In the genomic region with DNA sequence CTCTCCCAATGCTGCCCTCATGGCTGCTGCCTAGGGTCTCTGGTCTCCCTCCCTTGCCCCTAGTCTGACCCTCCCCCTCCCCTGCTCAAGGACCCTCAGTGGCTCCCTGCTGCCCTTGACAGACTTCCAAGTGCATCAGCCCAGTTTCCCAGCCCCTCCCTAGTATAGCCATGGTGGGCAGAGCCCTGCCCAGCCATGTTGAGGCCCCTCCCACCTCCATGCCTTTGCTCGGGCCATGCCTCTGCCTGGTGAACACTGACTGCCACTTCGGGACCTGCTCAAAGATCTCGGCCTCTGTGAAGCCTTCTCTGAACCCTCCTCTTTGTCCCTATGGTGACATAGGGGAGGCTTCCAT, we compare ENCODE assay signal across 27 cellular contexts.
DNase-seq lines count a peak whose midpoint lies in the region; ATAC-seq and FAIRE-seq lines count a peak whose summit lies in the region.
"Had no signal": no experiment of that assay in that cellular context is flagged by ENCODE, and none has a peak within 500 bp of the region (broad histone marks: within the 10 kb centered on the region; RNA-seq: fewer than 3 reads in every experiment).

No MANE protein-coding gene starts in this region.

- H3K9me3 ChIP-seq in neuronal stem cell (replicated peaks in 1 of 2; ENCODE audit: control insufficient read depth in 2 of 2, insufficient read depth in 1 of 2, low read depth in 1 of 2, low read length in 2 of 2), result no peaks in the 10 kb centered on the region
- H3K9me3 ChIP-seq: Caco-2 had no signal

- FAIRE-seq in urothelium cell line (lab: Jason Lieb, UNC), result no peak
- FAIRE-seq: A204.1, GM12878, GM18507 had no signal

- no peaks in the 10 kb centered on the region for H3K27me3 ChIP-seq in neuronal stem cell (ENCODE audit: control insufficient read depth in 3 of 3, insufficient read depth in 3 of 3, low read depth in 1 of 3, low read length in 3 of 3)

- no peak overlapping the region for H3K4me3 ChIP-seq in neuronal stem cell (ENCODE audit: low read length in 2 of 2)
- H3K4me3 ChIP-seq: GM12878, GM23248 had no signal

- H3K36me3 ChIP-seq in neuronal stem cell (replicated peaks in 1 of 2; ENCODE audit: control insufficient read depth in 2 of 2, insufficient read depth in 2 of 2, low read length in 2 of 2), result peaks cover 0 to 8% of the 10 kb centered on the region in 2 donors

- peaks cover 1% of the 10 kb centered on the region for H3K79me1 ChIP-seq in neuronal stem cell (ENCODE audit: low read depth, low read length)

- H2BK5ac ChIP-seq in neuronal stem cell (ENCODE audit: low read length), result no peak overlapping the region

- WGBS in neuronal stem cell (ENCODE audit: extremely low coverage in 2 of 2, insufficient read length in 2 of 2, insufficient replicate concordance in 1 of 2), 2 donors, result no CpG with 5 or more reads among the region's 3 CpGs

- no peak overlapping the region for H2AFZ ChIP-seq in neuronal stem cell (ENCODE audit: low read length)
- H2AFZ ChIP-seq: GM23248 had no signal

- no peaks in the 10 kb centered on the region for H3K36me3 Mint-ChIP-seq in activated naive CD4-positive, alpha-beta T cell treated with anti-CD3 and anti-CD28 coated beads for 36 hours (ENCODE audit: low read depth)

- no peak overlapping the region for H3K18ac ChIP-seq in neuronal stem cell (ENCODE audit: low read length)

- CTCF ChIA-PET in activated naive CD4-positive, alpha-beta T cell treated with anti-CD3 and anti-CD28 coated beads for 36 hours (lab: Charles Lee), result interaction anchor here (1.1 kb wide), 1 partner anchor 47 kb away, joined by 3 read pairs; no protein-coding TSS in a partner anchor

- no peak overlapping the region for H3K4ac ChIP-seq in neuronal stem cell (ENCODE audit: low read length)

- peak; percentile 0 for DNase-seq in activated naive CD4-positive, alpha-beta T cell treated with anti-CD3 and anti-CD28 coated beads for 36 hours
- DNase-seq in activated naive CD4-positive, alpha-beta T cell (lab: John Stamatoyannopoulos, UW), result no peak
- DNase-seq in HuH-7.5 (ENCODE audit: low spot score), result peak; percentile 3
- no peak for DNase-seq in neuronal stem cell (ENCODE audit: low spot score)
- DNase-seq in urothelium cell line (ENCODE audit: low spot score), result peak; percentile 4
- DNase-seq in stimulated activated CD4-positive, alpha-beta T cell treated with anti-CD3 and anti-CD28 coated beads, Interleukin-2, amount 100 ng/mL, for 24 hours, result no peak
- DNase-seq in NCI-H524 treated with DMSO at 0.1 percent for 48 hours (lab: John Stamatoyannopoulos, UW), result no peak
- DNase-seq: DMS153, GF-D8, GM23248, MV-4-11, NCI-H1417, NCI-H187, NCI-H2107, NCI-H510A, NCI-H774, OCI-M1, SHP77 had no signal

- H3K9ac ChIP-seq in neuronal stem cell (ENCODE audit: low read depth, low read length, poor library complexity), result no peak overlapping the region
- H3K9ac ChIP-seq: GM23248, KMS-11 had no signal

- H3K27ac Mint-ChIP-seq in activated naive CD4-positive, alpha-beta T cell treated with anti-CD3 and anti-CD28 coated beads for 36 hours, result no peak overlapping the region
- H3K27ac Mint-ChIP-seq: CD4-positive, alpha-beta T cell had no signal

- peak overlapping the region; percentile 6 for H3K14ac ChIP-seq in neuronal stem cell (ENCODE audit: low read length)

- no peak overlapping the region for H4K8ac ChIP-seq in neuronal stem cell (ENCODE audit: low read depth, low read length)

- no peak overlapping the region for H2AK5ac ChIP-seq in neuronal stem cell (ENCODE audit: low read depth, low read length)

- H2BK120ac ChIP-seq in neuronal stem cell (ENCODE audit: low read depth, low read length), result no peak overlapping the region

- no peak overlapping the region for H4K91ac ChIP-seq in neuronal stem cell (ENCODE audit: low read depth, low read length, poor library complexity)

- no peaks in the 10 kb centered on the region for H3K9me3 Mint-ChIP-seq in activated naive CD4-positive, alpha-beta T cell treated with anti-CD3 and anti-CD28 coated beads for 36 hours
- H3K9me3 Mint-ChIP-seq: CD4-positive, alpha-beta T cell had no signal

- no peaks in the 10 kb centered on the region for H3K27me3 Mint-ChIP-seq in activated naive CD4-positive, alpha-beta T cell treated with anti-CD3 and anti-CD28 coated beads for 36 hours (ENCODE audit: low read depth)

- H3K4me3 Mint-ChIP-seq in activated naive CD4-positive, alpha-beta T cell treated with anti-CD3 and anti-CD28 coated beads for 36 hours, result no peak overlapping the region
- H3K4me3 Mint-ChIP-seq: CD4-positive, alpha-beta T cell had no signal

- H3K27ac ChIP-seq in neuronal stem cell (replicated peaks; ENCODE audit: low read length), result no peak overlapping the region
- H3K27ac ChIP-seq: GM23248, KMS-11 had no signal

- H3K4me1 Mint-ChIP-seq in activated naive CD4-positive, alpha-beta T cell treated with anti-CD3 and anti-CD28 coated beads for 36 hours (ENCODE audit: low read depth), result no peaks in the 10 kb centered on the region

- H2BK15ac ChIP-seq in neuronal stem cell (ENCODE audit: low read length), result no peak overlapping the region

- intact Hi-C loops in activated naive CD4-positive, alpha-beta T cell treated with anti-CD3 and anti-CD28 coated beads for 36 hours (cut with micrococcal nuclease), result no loop called here

- no peak overlapping the region for H2BK12ac ChIP-seq in neuronal stem cell (ENCODE audit: low read length)

- H3K4me2 ChIP-seq in neuronal stem cell (ENCODE audit: insufficient read depth, low read length, poor library complexity, severe bottlenecking), result no peak overlapping the region
- H3K4me2 ChIP-seq: KMS-11 had no signal

- peaks cover under 1 to 3% of the 10 kb centered on the region in 2 donors for H3K4me1 ChIP-seq in neuronal stem cell (ENCODE audit: control insufficient read depth in 2 of 2, insufficient read depth in 1 of 2, low read depth in 1 of 2, low read length in 2 of 2)

- no peak overlapping the region for H3K23ac ChIP-seq in neuronal stem cell (ENCODE audit: low read depth, low read length, poor library complexity)

- ATAC-seq in GM21737 (IDR thresholded peaks at IDR 0.05; ENCODE audit: unreplicated experiment), result no peak
- ATAC-seq: GM12878, HCT116, SK-N-SH treated with all-trans-retinoic acid at 6 μM for 48 hours had no signal

Comparison
In these comparisons a context has a peak if more than half of its experiments do, and no peak if none do; other contexts are left out.
1. DNase-seq: peak in activated naive CD4-positive, alpha-beta T cell treated with anti-CD3 and anti-CD28 coated beads for 36 hours (single experiment), HuH-7.5 (single experiment) and urothelium cell line (single experiment); none in activated naive CD4-positive, alpha-beta T cell (0 of 4), neuronal stem cell (single experiment), stimulated activated CD4-positive, alpha-beta T cell treated with anti-CD3 and anti-CD28 coated beads, Interleukin-2, amount 100 ng/mL, for 24 hours (0 of 2) and NCI-H524 treated with DMSO at 0.1 percent for 48 hours (single experiment).